In genomic region chr9:70603020-70603411, GRCh38 we compare ENCODE assay signal across 1 cellular context.
TF ChIP-seq lines count a peak whose summit lies in the region.

No MANE protein-coding gene starts in this region.

TF ChIP-seq in WTC11, 78 proteins besides CTCF, POLR2A, EP300 and RAD21 (continued from another document):
- TF ChIP-seq, protein P1, sequence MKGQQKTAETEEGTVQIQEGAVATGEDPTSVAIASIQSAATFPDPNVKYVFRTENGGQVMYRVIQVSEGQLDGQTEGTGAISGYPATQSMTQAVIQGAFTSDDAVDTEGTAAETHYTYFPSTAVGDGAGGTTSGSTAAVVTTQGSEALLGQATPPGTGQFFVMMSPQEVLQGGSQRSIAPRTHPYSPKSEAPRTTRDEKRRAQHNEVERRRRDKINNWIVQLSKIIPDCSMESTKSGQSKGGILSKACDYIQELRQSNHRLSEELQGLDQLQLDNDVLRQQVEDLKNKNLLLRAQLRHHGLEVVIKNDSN (CRISPR knock-in tag; IDR thresholded peaks at IDR 0.05) = no peak
- TF ChIP-seq TCF7 (CRISPR knock-in tag; IDR thresholded peaks at IDR 0.05; ENCODE audit: low read depth) = no peak
- no peak for TF ChIP-seq NR3C1 (CRISPR knock-in tag; conservative IDR thresholded peaks at IDR 0.05; ENCODE audit: low read depth)
- TF ChIP-seq NR1H2 (CRISPR knock-in tag; IDR thresholded peaks at IDR 0.05) = no peak
- no peak for TF ChIP-seq HMGA2 (CRISPR knock-in tag; IDR thresholded peaks at IDR 0.05)
- TF ChIP-seq ZNF671 (CRISPR knock-in tag; IDR thresholded peaks at IDR 0.05) = no peak
